Comparison of ENCODE assay signal across 12 cellular contexts in the genomic region with DNA sequence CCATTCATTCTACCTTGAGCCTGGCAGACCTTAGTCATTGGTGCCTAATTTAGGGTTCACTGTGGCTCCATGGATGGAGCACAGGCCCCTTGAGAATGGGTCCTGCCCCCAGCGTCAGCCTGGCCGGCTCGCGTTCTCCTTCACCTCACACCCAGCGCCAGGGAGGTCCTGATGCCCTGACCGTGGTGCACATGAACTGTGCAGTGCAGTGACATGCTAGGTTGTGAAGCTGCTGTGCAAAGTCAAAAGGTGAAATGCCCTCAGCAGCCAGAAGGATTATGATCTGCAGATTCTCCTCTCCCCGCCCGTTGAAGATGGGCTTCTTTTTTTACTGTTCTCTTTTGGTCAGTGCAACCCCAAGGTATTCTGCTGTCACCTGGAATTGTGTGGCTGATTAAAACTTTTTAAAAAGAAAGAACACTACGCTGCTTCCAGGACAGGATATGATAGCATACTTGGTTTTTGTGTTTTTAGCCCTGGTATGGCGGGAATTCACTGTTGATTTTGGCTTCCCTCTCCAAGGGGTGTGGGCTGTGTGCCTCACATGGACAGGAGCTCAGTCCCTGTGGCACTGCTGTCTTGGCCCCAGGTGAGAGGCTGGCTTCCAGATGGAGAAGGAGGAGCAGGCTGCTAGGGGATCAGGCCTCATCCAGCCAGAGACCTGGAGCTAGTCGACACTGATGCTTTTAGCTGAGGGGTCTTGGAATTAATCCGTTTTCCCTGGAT. TPM values are rescaled to one million over a fixed set of nuclear protein-coding genes. Genes with fewer than 3 reads are reported as not detected.
DNase-seq lines count a peak whose midpoint lies in the region; ATAC-seq and TF ChIP-seq lines count a peak whose summit lies in the region.
"Had no signal": no experiment of that assay in that cellular context is flagged by ENCODE, and none has a peak within 500 bp of the region (broad histone marks: within the 10 kb centered on the region; RNA-seq: fewer than 3 reads in every experiment).

No MANE protein-coding gene starts in this region.

- 82 to 88% methylated on average over 12 of the region's 12 CpGs for WGBS in endodermal cell (ENCODE audit: insufficient coverage in 1 of 2, insufficient read length in 1 of 2), 2 experiments
- WGBS in ovary, 3 donors, result 51 to 62% (median 54%) methylated on average over 12 of the region's 12 CpGs

- H3K27me3 ChIP-seq in BLaER1 treated with 17β-estradiol and CSF1 and Interleukin-3, amounts not matched to agents 10 nM and 100 nM, result no peaks in the 10 kb centered on the region
- H3K27me3 ChIP-seq in endodermal cell (ENCODE audit: control insufficient read depth, insufficient read depth, low read length, poor library complexity, severe bottlenecking), result no peaks in the 10 kb centered on the region
- H3K27me3 ChIP-seq in ovary, result no peaks in the 10 kb centered on the region

- no peak overlapping the region for H3K4me3 Mint-ChIP-seq in endodermal cell

- intact Hi-C loops in sciatic nerve (cut with DNase I), result no loop called here
- intact Hi-C loops in ovary (cut with DNase I), result no loop called here

- H3K27ac Mint-ChIP-seq in endodermal cell, result no peak overlapping the region

- peak overlapping the region in 3 of 11 experiments; percentile 1 to 53 (median 30); a peak in 4 of 22 replicates for H3K9ac ChIP-seq in BLaER1 treated with 17β-estradiol and CSF1 and Interleukin-3, amounts not matched to agents 10 nM and 100 nM
- no peak overlapping the region for H3K9ac ChIP-seq in endodermal cell (ENCODE audit: extremely low read depth, low read length, poor library complexity, severe bottlenecking)

- TF ChIP-seq POLR2A in ovary (IDR thresholded peaks at IDR 0.05), result no peak

- no peaks in the 10 kb centered on the region for H3K4me1 Mint-ChIP-seq in endodermal cell

- H3K4me3 ChIP-seq in BLaER1 treated with 17β-estradiol and CSF1 and Interleukin-3, amounts not matched to agents 10 nM and 100 nM, result no peak overlapping the region
- H3K4me3 ChIP-seq in endodermal cell (ENCODE audit: low read length) (no peak overlapping the region), ovary (no peak overlapping the region)

- H3K4me2 ChIP-seq in BLaER1 treated with 17β-estradiol and CSF1 and Interleukin-3, amounts not matched to agents 10 nM and 100 nM, result peak overlapping the region in 7 of 11 experiments; percentile 10 to 41 (median 34); a peak in 12 of 22 replicates

- DNase-seq in NCI-H226 (peak; percentile 45), endodermal cell (peak; percentile 35), sciatic nerve (ENCODE audit: low spot score) (no peak), ovary (no peak), NCI-H510A treated with DMSO at 0.1 percent for 48 hours (lab: John Stamatoyannopoulos, UW) (no peak)
- DNase-seq: hypothalamus, NCI-H2081 treated with DMSO at 0.1 percent for 48 hours had no signal

- H3K9me3 Mint-ChIP-seq in endodermal cell, result no peaks in the 10 kb centered on the region

- TF ChIP-seq EP300 in ovary (IDR thresholded peaks at IDR 0.05), result no peak

- H3K36me3 ChIP-seq in BLaER1 treated with 17β-estradiol and CSF1 and Interleukin-3, amounts not matched to agents 10 nM and 100 nM, result peaks cover 56 to 92% (median 78%) of the 10 kb centered on the region in 11 experiments
- H3K36me3 ChIP-seq in endodermal cell (ENCODE audit: control insufficient read depth, insufficient read depth, low read length) (no peaks in the 10 kb centered on the region), ovary (no peaks in the 10 kb centered on the region)

- H3K27ac ChIP-seq in BLaER1 treated with 17β-estradiol and CSF1 and Interleukin-3, amounts not matched to agents 10 nM and 100 nM, result peak overlapping the region in 9 of 11 experiments; percentile 17 to 96 (median 78); a peak in 16 of 22 replicates
- H3K27ac ChIP-seq in endodermal cell (ENCODE audit: low read depth, low read length) (no peak overlapping the region), ovary (no peak overlapping the region)
- H3K27ac ChIP-seq: VCaP had no signal

- H3K9me3 ChIP-seq in BLaER1 treated with 17β-estradiol and CSF1 and Interleukin-3, amounts not matched to agents 10 nM and 100 nM (replicated peaks in 1 of 11), result peaks cover 0 to 21% (median 0%) of the 10 kb centered on the region in 11 experiments; a peak in 6 of 22 replicates
- H3K9me3 ChIP-seq in endodermal cell (ENCODE audit: control insufficient read depth, low read length) (no peaks in the 10 kb centered on the region), ovary (no peaks in the 10 kb centered on the region)

- ATAC-seq in sciatic nerve (peak; percentile 26), GM21381 (IDR thresholded peaks at IDR 0.05; ENCODE audit: unreplicated experiment) (no peak), HG03469 (IDR thresholded peaks at IDR 0.05; ENCODE audit: unreplicated experiment) (no peak)
- ATAC-seq: Panc1 had no signal

- H3K36me3 Mint-ChIP-seq in endodermal cell (ENCODE audit: low read depth), result peaks cover 3% of the 10 kb centered on the region

- no peak for TF ChIP-seq CTCF in endodermal cell (conservative IDR thresholded peaks at IDR 0.05)
- no peak for TF ChIP-seq CTCF in ovary (IDR thresholded peaks at IDR 0.05)

- no peaks in the 10 kb centered on the region for H3K27me3 Mint-ChIP-seq in endodermal cell (ENCODE audit: insufficient read depth)

- peaks cover 0 to 84% (median 2%) of the 10 kb centered on the region in 11 experiments; a peak in 7 of 22 replicates for H4K20me1 ChIP-seq in BLaER1 treated with 17β-estradiol and CSF1 and Interleukin-3, amounts not matched to agents 10 nM and 100 nM

- H3K4me1 ChIP-seq in BLaER1 treated with 17β-estradiol and CSF1 and Interleukin-3, amounts not matched to agents 10 nM and 100 nM, result peaks cover 50 to 92% (median 79%) of the 10 kb centered on the region in 10 experiments
- H3K4me1 ChIP-seq in endodermal cell (ENCODE audit: control insufficient read depth, insufficient read depth, low read length) (no peaks in the 10 kb centered on the region), ovary (ENCODE audit: insufficient read depth) (peaks cover 10% of the 10 kb centered on the region)

RNA-seq across cellular contexts. Expression of a gene that starts 24.0 kb away (rescaled TPM):
- total RNA-seq in endodermal cell (10 to 100 TPM; 11.9 to 17.6 TPM), sciatic nerve (33.3 TPM), ovary (10 to 100 TPM; 10.6 to 27.4 (median 20.2) TPM)
- 9.7 TPM for polyA plus RNA-seq in endodermal cell (2013, experiment 1 of 2)
- 9.9 TPM for polyA plus RNA-seq in endodermal cell (2013, experiment 2 of 2)
- 10 to 100 TPM in 1 of 2 donors, 1 to 10 TPM in 1; 5.3 to 11.9 TPM for polyA plus RNA-seq in ovary

RNA-seq across cellular contexts. Expression of a gene that starts 49.4 kb away (rescaled TPM):
- total RNA-seq in endodermal cell (10 to 100 TPM; 82.4 to 82.9 TPM), sciatic nerve (90.5 TPM), ovary (100 to 1,000 TPM in 6 of 7 donors, 10 to 100 TPM in 1; 62.8 to 176 (median 134) TPM)
- polyA plus RNA-seq in endodermal cell (2013, experiment 1 of 2), result 73.4 TPM
- polyA plus RNA-seq in endodermal cell (2013, experiment 2 of 2), result 71.3 TPM
- 100 to 1,000 TPM in 1 of 2 donors, 10 to 100 TPM in 1; 65.8 to 145 TPM for polyA plus RNA-seq in ovary

Comparison
In these comparisons a context has a peak if more than half of its experiments do, and no peak if none do; other contexts are left out.
1. H3K27ac ChIP-seq: peak in BLaER1 treated with 17β-estradiol and CSF1 and Interleukin-3, amounts not matched to agents 10 nM and 100 nM (9 of 11); none in endodermal cell (single experiment) and ovary (0 of 2).
2. DNase-seq: peak in NCI-H226 (single experiment) and endodermal cell (single experiment); none in sciatic nerve (single experiment), ovary (0 of 5) and NCI-H510A treated with DMSO at 0.1 percent for 48 hours (single experiment).